ENCODE assay signal across 8 cellular contexts in the genomic region with DNA sequence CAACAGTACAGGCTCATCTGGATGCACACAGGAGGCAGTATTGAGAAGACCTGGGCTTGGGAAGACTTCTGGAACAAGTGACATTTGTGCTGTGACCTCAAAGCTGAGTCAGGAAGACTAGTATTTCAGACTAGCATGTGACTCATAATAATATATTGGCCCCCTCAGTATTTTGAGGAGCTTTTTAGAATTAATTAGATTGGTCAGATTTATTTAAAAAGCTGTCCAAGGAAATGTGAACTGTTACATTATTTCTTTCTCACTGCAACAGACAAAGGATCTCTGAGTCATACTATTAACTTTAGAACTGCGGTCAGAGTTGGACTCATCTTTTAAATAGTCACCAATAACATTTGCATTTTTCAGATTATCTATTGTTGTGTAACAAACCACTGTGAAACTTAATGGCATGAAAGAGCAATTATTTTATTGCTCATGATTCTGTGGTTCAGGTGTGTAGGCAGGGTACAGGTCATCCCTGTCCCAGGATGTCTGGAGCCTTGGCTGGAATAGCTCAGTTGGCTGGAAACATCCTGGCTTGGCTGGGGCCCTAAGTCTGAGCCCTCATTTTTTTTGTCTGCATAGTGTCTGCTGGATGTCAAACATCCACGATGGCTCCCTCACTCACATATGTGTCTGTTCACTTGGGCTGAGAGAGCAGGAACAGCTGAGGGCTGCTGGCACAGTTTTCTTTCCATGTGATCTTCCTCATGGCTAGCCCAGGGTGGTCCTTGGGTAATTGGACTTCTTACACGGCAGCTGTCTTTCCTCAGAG. TPM values are rescaled to one million over a fixed set of nuclear protein-coding genes. Genes with fewer than 3 reads are reported as not detected.
A peak's percentile ranks its signal among the peaks of the same experiment; 100 is the strongest.
DNase-seq lines count a peak whose midpoint lies in the region; ATAC-seq and TF ChIP-seq lines count a peak whose summit lies in the region.

No MANE protein-coding gene starts in this region.

- H3K27me3 Mint-ChIP-seq in MCF 10A (ENCODE audit: insufficient read depth, unreplicated experiment): no peaks in the 10 kb centered on the region
- H3K27me3 Mint-ChIP-seq in activated T-helper 2 cell treated with anti-CD3 and anti-CD28 coated beads, Interferon-gamma antibody, Interleukin-2, Interleukin-4, amounts not matched to agents 10 μg/mL and 5 μg/mL and 100 μg/mL, durations not matched to agents 14 hours and 24 hours and 36 hours (ENCODE audit: low read depth): no peaks in the 10 kb centered on the region

- no peak overlapping the region for H3K4me3 Mint-ChIP-seq in MCF 10A (ENCODE audit: unreplicated experiment)
- H3K4me3 Mint-ChIP-seq in activated T-helper 2 cell treated with anti-CD3 and anti-CD28 coated beads, Interferon-gamma antibody, Interleukin-2, Interleukin-4, amounts not matched to agents 10 μg/mL and 5 μg/mL and 100 μg/mL, durations not matched to agents 14 hours and 24 hours and 36 hours (ENCODE audit: low read depth): no peak overlapping the region

- DNase-seq in AG04449 (ENCODE audit: low read depth, low spot score) (peak; percentile 86), MCF 10A (ENCODE audit: unreplicated experiment) (peak; percentile 81), COLO668 (lab: John Stamatoyannopoulos, UW; ENCODE audit: unreplicated experiment) (no peak), Peyer's patch (no peak)
- DNase-seq in activated T-helper 2 cell treated with anti-CD3 and anti-CD28 coated beads, Interferon-gamma antibody, Interleukin-2, Interleukin-4, amounts not matched to agents 10 μg/mL and 5 μg/mL and 100 μg/mL, durations not matched to agents 14 hours and 24 hours and 36 hours (ENCODE audit: low spot score): no peak

- no peaks in the 10 kb centered on the region for H3K9me3 Mint-ChIP-seq in MCF 10A (ENCODE audit: unreplicated experiment)
- no peaks in the 10 kb centered on the region for H3K9me3 Mint-ChIP-seq in activated T-helper 2 cell treated with anti-CD3 and anti-CD28 coated beads, Interferon-gamma antibody, Interleukin-2, Interleukin-4, amounts not matched to agents 10 μg/mL and 5 μg/mL and 100 μg/mL, durations not matched to agents 14 hours and 24 hours and 36 hours

- TF ChIP-seq POLR2A in Peyer's patch (IDR thresholded peaks at IDR 0.05): no peak

- peaks cover 5% of the 10 kb centered on the region for H3K36me3 Mint-ChIP-seq in MCF 10A (ENCODE audit: insufficient read depth, unreplicated experiment)
- H3K36me3 Mint-ChIP-seq in activated T-helper 2 cell treated with anti-CD3 and anti-CD28 coated beads, Interferon-gamma antibody, Interleukin-2, Interleukin-4, amounts not matched to agents 10 μg/mL and 5 μg/mL and 100 μg/mL, durations not matched to agents 14 hours and 24 hours and 36 hours (ENCODE audit: low read depth): peaks cover 40% of the 10 kb centered on the region

- TF ChIP-seq CTCF in AG04449 (IDR thresholded peaks at IDR 0.05; ENCODE audit: insufficient read depth, low read length, missing control alignments) (peak; percentile 40), MCF 10A (IDR thresholded peaks at IDR 0.05; ENCODE audit: unreplicated experiment) (no peak), Peyer's patch (IDR thresholded peaks at IDR 0.05) (no peak)

- POLR2A ChIA-PET in AG04449 (lab: Yijun Ruan, JAX) (interaction anchor here (0.7 to 1.6 kb wide), 6 partner anchors 9 to 208 kb away, joined by 3 to 8 read pairs (median 3); no protein-coding TSS in a partner anchor), MCF 10A (lab: Yijun Ruan, JAX) (interaction anchor here (1.0 to 2.2 kb wide), 14 partner anchors 9 to 108 kb away, joined by 3 to 13 read pairs (median 4); no protein-coding TSS in a partner anchor)

- H3K4me3 ChIP-seq in AG04449 (ENCODE audit: low read depth, low read length) (no peak overlapping the region), muscle layer of colon (ENCODE audit: low read depth in 1 of 2, low read length in 2 of 2) (no peak overlapping the region), Peyer's patch (no peak overlapping the region)

- CTCF ChIA-PET in AG04449 (lab: Yijun Ruan, JAX): interaction anchor here (0.9 to 1.5 kb wide), 4 partner anchors 9 to 335 kb away, joined by 3 to 4 read pairs (median 4); no protein-coding TSS in a partner anchor
- CTCF ChIA-PET in MCF 10A (lab: Yijun Ruan, JAX): interaction anchor here (0.6 to 2.7 kb wide), 8 partner anchors 10 to 333 kb away, joined by 3 to 9 read pairs (median 5); no protein-coding TSS in a partner anchor

- intact Hi-C loops in MCF 10A (cut with micrococcal nuclease): no loop called here
- intact Hi-C loops in activated T-helper 2 cell treated with anti-CD3 and anti-CD28 coated beads, Interferon-gamma antibody, Interleukin-2, Interleukin-4, amounts not matched to agents 10 μg/mL and 5 μg/mL and 100 μg/mL, durations not matched to agents 14 hours and 24 hours and 36 hours (cut with micrococcal nuclease): loop anchor here (5.0 kb wide), 1 partner anchor 39 kb away; no protein-coding TSS in a partner anchor

- no peaks in the 10 kb centered on the region for H3K9me3 ChIP-seq in muscle layer of colon (ENCODE audit: low read length)
- H3K9me3 ChIP-seq in Peyer's patch: no peaks in the 10 kb centered on the region

- H3K36me3 ChIP-seq in muscle layer of colon (ENCODE audit: insufficient read depth, low read length) (peaks cover 3% of the 10 kb centered on the region), Peyer's patch (no peaks in the 10 kb centered on the region)

- no TSS peak for BruUV-seq in MCF 10A (replicated peaks; lab: Mats Ljungman, UMichigan)

- peak overlapping the region; percentile 83 for H3K27ac Mint-ChIP-seq in MCF 10A (ENCODE audit: low read depth, unreplicated experiment)
- H3K27ac Mint-ChIP-seq in activated T-helper 2 cell treated with anti-CD3 and anti-CD28 coated beads, Interferon-gamma antibody, Interleukin-2, Interleukin-4, amounts not matched to agents 10 μg/mL and 5 μg/mL and 100 μg/mL, durations not matched to agents 14 hours and 24 hours and 36 hours: no peak overlapping the region

- H3K27ac ChIP-seq in muscle layer of colon (ENCODE audit: low read depth, low read length) (peak overlapping the region; percentile 27), Peyer's patch (peak overlapping the region in 2 of 4 donors; percentile 26 to 61)

- peak; percentile 82 for ATAC-seq in GM19397 (IDR thresholded peaks at IDR 0.05; ENCODE audit: unreplicated experiment)
- ATAC-seq in HG03196 (IDR thresholded peaks at IDR 0.05; ENCODE audit: unreplicated experiment): peak; percentile 85

- H3K27me3 ChIP-seq in muscle layer of colon (ENCODE audit: control insufficient read depth in 1 of 2, insufficient read depth in 2 of 2, low read length in 2 of 2): no peaks in the 10 kb centered on the region
- no peaks in the 10 kb centered on the region for H3K27me3 ChIP-seq in Peyer's patch

- peaks cover 15% of the 10 kb centered on the region for H3K4me1 ChIP-seq in muscle layer of colon (ENCODE audit: insufficient read depth, low read length)
- no peaks in the 10 kb centered on the region for H3K4me1 ChIP-seq in Peyer's patch

- H3K9ac ChIP-seq in muscle layer of colon (ENCODE audit: low read length): no peak overlapping the region

- peaks cover 24% of the 10 kb centered on the region for H3K4me1 Mint-ChIP-seq in MCF 10A (ENCODE audit: insufficient read depth, unreplicated experiment)
- H3K4me1 Mint-ChIP-seq in activated T-helper 2 cell treated with anti-CD3 and anti-CD28 coated beads, Interferon-gamma antibody, Interleukin-2, Interleukin-4, amounts not matched to agents 10 μg/mL and 5 μg/mL and 100 μg/mL, durations not matched to agents 14 hours and 24 hours and 36 hours (ENCODE audit: low read depth): peaks cover 16% of the 10 kb centered on the region

RNA-seq across cellular contexts. Expression of a gene that starts 46.8 kb away (rescaled TPM):
- total RNA-seq in MCF 10A (2022) (30.9 and 38.7 TPM in 2 replicates), Peyer's patch (10 to 100 TPM; 24.3 to 99.0 (median 37.4) TPM)
- total RNA-seq in activated T-helper 2 cell treated with anti-CD3 and anti-CD28 coated beads, Interferon-gamma antibody, Interleukin-2, Interleukin-4, amounts not matched to agents 10 μg/mL and 5 μg/mL and 100 μg/mL, durations not matched to agents 14 hours and 24 hours and 36 hours: 49.3 and 53.7 TPM in 2 replicates

Comparison
In these comparisons a context has a peak if more than half of its experiments do, and no peak if none do; other contexts are left out.
1. DNase-seq: peak in AG04449 (single experiment) and MCF 10A (single experiment); none in COLO668 (single experiment), Peyer's patch (0 of 3) and activated T-helper 2 cell treated with anti-CD3 and anti-CD28 coated beads, Interferon-gamma antibody, Interleukin-2, Interleukin-4, amounts not matched to agents 10 μg/mL and 5 μg/mL and 100 μg/mL, durations not matched to agents 14 hours and 24 hours and 36 hours (single experiment).